8 cellular contexts compared by ENCODE assay signal in the genomic region with DNA sequence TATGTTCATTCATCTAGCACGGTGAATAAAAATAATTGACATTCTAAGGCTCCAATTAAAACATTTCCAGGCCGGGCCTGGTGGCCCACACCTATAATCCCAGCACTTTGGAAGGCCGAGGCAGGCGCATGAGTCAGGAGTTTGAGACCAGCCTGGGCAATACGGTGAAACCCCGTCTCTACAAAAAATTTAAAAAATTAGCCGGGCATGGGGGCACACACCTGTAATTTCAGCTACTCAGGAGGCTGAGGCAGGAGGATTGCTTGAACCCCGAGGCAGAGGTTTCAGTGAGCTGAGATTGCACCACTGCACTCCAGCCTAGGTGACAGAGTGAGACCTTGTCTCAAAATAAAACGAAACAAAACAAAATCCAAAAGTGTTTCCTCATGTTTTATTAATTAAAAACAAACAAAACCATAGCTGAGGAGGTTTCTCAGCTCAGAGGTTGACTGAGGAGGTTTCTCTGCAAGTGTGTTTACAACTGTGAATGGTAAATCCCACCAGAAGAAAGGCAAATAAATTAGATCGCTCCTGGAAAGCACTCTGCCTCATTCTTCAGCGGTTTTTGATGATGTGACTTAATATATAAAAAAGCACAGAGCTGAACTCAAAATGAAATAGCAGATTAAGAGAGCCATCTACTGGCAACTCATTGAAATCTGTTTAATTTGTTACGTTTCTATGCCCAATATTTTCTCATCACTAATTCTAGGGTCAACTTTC. TPM values are rescaled to one million over a fixed set of nuclear protein-coding genes. Genes with fewer than 3 reads are reported as not detected.
DNase-seq lines count a peak whose midpoint lies in the region; ATAC-seq and TF ChIP-seq lines count a peak whose summit lies in the region.

No MANE protein-coding gene starts in this region.

- no peaks in the 10 kb centered on the region for H3K27me3 ChIP-seq in stomach

- H3K27me3 Mint-ChIP-seq in stimulated activated naive CD8-positive, alpha-beta T cell treated with anti-CD3 and anti-CD28 coated beads, Interleukin-15, amount 100 ng/mL, for 72 hours: peaks cover 15% of the 10 kb centered on the region
- H3K27me3 Mint-ChIP-seq in WTC11 (ENCODE audit: low read depth): no peaks in the 10 kb centered on the region
- peaks cover 11% of the 10 kb centered on the region for H3K27me3 Mint-ChIP-seq in activated T-cell treated with anti-CD3 and anti-CD28 coated beads, Interleukin-2, amount 50 U/mL, for 24 hours

- ATAC-seq in stimulated activated naive CD8-positive, alpha-beta T cell treated with anti-CD3 and anti-CD28 coated beads, Interleukin-15, amount 100 ng/mL, for 72 hours: peak; percentile 40
- ATAC-seq in stimulated activated naive CD8-positive, alpha-beta T cell treated with anti-CD3 and anti-CD28 coated beads, Interleukin-15, Interleukin-2, amounts not matched to agents 100 U/mL and 50 U/mL, for 24 hours: no peak
- peak; percentile 28; the same call in 1 of the 2 replicates for ATAC-seq in WTC11
- peak; percentile 36 for ATAC-seq in left ventricle myocardium superior
- ATAC-seq in GM21723 (IDR thresholded peaks at IDR 0.05; ENCODE audit: unreplicated experiment): no peak

- H3K36me3 ChIP-seq in stomach: no peaks in the 10 kb centered on the region

- TF ChIP-seq EP300 in stomach (IDR thresholded peaks at IDR 0.05): no peak

- H3K9me3 Mint-ChIP-seq in stimulated activated naive CD8-positive, alpha-beta T cell treated with anti-CD3 and anti-CD28 coated beads, Interleukin-15, amount 100 ng/mL, for 72 hours: no peaks in the 10 kb centered on the region
- peaks cover 9% of the 10 kb centered on the region for H3K9me3 Mint-ChIP-seq in WTC11
- no peaks in the 10 kb centered on the region for H3K9me3 Mint-ChIP-seq in activated T-cell treated with anti-CD3 and anti-CD28 coated beads, Interleukin-2, amount 50 U/mL, for 24 hours

- no peak overlapping the region for H3K27ac ChIP-seq in stomach

- H3K4me1 Mint-ChIP-seq in stimulated activated naive CD8-positive, alpha-beta T cell treated with anti-CD3 and anti-CD28 coated beads, Interleukin-15, amount 100 ng/mL, for 72 hours: no peaks in the 10 kb centered on the region
- peaks cover 12% of the 10 kb centered on the region for H3K4me1 Mint-ChIP-seq in WTC11
- no peaks in the 10 kb centered on the region for H3K4me1 Mint-ChIP-seq in activated T-cell treated with anti-CD3 and anti-CD28 coated beads, Interleukin-2, amount 50 U/mL, for 24 hours (ENCODE audit: low read depth)

- H3K4me3 ChIP-seq in stomach: peak overlapping the region in 2 of 4 donors; percentile 7 to 14

- H3K27ac Mint-ChIP-seq in stimulated activated naive CD8-positive, alpha-beta T cell treated with anti-CD3 and anti-CD28 coated beads, Interleukin-15, amount 100 ng/mL, for 72 hours: no peak overlapping the region
- no peak overlapping the region for H3K27ac Mint-ChIP-seq in WTC11
- H3K27ac Mint-ChIP-seq in activated T-cell treated with anti-CD3 and anti-CD28 coated beads, Interleukin-2, amount 50 U/mL, for 24 hours: no peak overlapping the region

- intact Hi-C loops in left ventricle myocardium superior (cut with micrococcal nuclease) (loop anchor here (5.0 kb wide), 1 partner anchor 239 kb away; no protein-coding TSS in a partner anchor), stomach (cut with DNase I; ENCODE audit: low total_unique reads) (loop anchor here (10.0 kb wide), 1 partner anchor 211 kb away; no protein-coding TSS in a partner anchor)

- H3K4me3 Mint-ChIP-seq in stimulated activated naive CD8-positive, alpha-beta T cell treated with anti-CD3 and anti-CD28 coated beads, Interleukin-15, amount 100 ng/mL, for 72 hours: no peak overlapping the region
- H3K4me3 Mint-ChIP-seq in WTC11: no peak overlapping the region
- H3K4me3 Mint-ChIP-seq in activated T-cell treated with anti-CD3 and anti-CD28 coated beads, Interleukin-2, amount 50 U/mL, for 24 hours: no peak overlapping the region

- no peak for TF ChIP-seq POLR2A in stomach (IDR thresholded peaks at IDR 0.05)

- WGBS in stomach, 5 donors: 55 to 59% (median 58%) methylated on average over 12 of the region's 12 CpGs

- H3K4me1 ChIP-seq in stomach: peaks cover 0 to 21% (median 12%) of the 10 kb centered on the region in 4 donors

- H3K9me3 ChIP-seq in stomach: peaks cover 0 to 6% (median 0%) of the 10 kb centered on the region in 4 donors

- CTCF ChIA-PET in WTC11 (lab: Charles Lee): interaction anchor here (0.5 to 1.8 kb wide), 14 partner anchors 11 to 895 kb away, joined by 3 to 22 read pairs (median 4); no protein-coding TSS in a partner anchor

- TF ChIP-seq CTCF in WTC11 (IDR thresholded peaks at IDR 0.05) (no peak), stomach (IDR thresholded peaks at IDR 0.05) (peak in 5 of 7 experiments; percentile 24 to 55 (median 38))

- DNase-seq in stimulated activated naive CD8-positive, alpha-beta T cell treated with anti-CD3 and anti-CD28 coated beads, Interleukin-15, amount 100 ng/mL, for 72 hours: no peak
- DNase-seq in stimulated activated naive CD8-positive, alpha-beta T cell treated with anti-CD3 and anti-CD28 coated beads, Interleukin-15, Interleukin-2, amounts not matched to agents 100 U/mL and 50 U/mL, for 24 hours: no peak
- DNase-seq in NCI-H1694 treated with DMSO at 0.1 percent for 48 hours (lab: John Stamatoyannopoulos, UW) (peak; percentile 87), WTC11 (ENCODE audit: low spot score) (no peak), left ventricle myocardium superior (no peak), stomach (no peak)
- DNase-seq in activated T-cell treated with anti-CD3 and anti-CD28 coated beads, Interleukin-2, amount 50 U/mL, for 24 hours: no peak

- no peaks in the 10 kb centered on the region for H3K36me3 Mint-ChIP-seq in WTC11
- H3K36me3 Mint-ChIP-seq in activated T-cell treated with anti-CD3 and anti-CD28 coated beads, Interleukin-2, amount 50 U/mL, for 24 hours (ENCODE audit: low read depth): no peaks in the 10 kb centered on the region

- POLR2A ChIA-PET in WTC11 (lab: Charles Lee): no interaction called here

TF ChIP-seq in WTC11, 78 proteins besides CTCF, POLR2A, EP300 and RAD21:
- no peak for TF ChIP-seq RORB (CRISPR knock-in tag; IDR thresholded peaks at IDR 0.05)
- no peak for TF ChIP-seq NFYB (CRISPR knock-in tag; conservative IDR thresholded peaks at IDR 0.05; ENCODE audit: low read depth)
- TF ChIP-seq ZNF121 (CRISPR knock-in tag; IDR thresholded peaks at IDR 0.05): no peak
- TF ChIP-seq NFATC4 (CRISPR knock-in tag; IDR thresholded peaks at IDR 0.05): no peak
- no peak for TF ChIP-seq ZNF232 (CRISPR knock-in tag; IDR thresholded peaks at IDR 0.05)
- no peak for TF ChIP-seq HMGA2 (CRISPR knock-in tag; IDR thresholded peaks at IDR 0.05)
- TF ChIP-seq SOX15 (CRISPR knock-in tag; IDR thresholded peaks at IDR 0.05): no peak
- TF ChIP-seq, protein P1, sequence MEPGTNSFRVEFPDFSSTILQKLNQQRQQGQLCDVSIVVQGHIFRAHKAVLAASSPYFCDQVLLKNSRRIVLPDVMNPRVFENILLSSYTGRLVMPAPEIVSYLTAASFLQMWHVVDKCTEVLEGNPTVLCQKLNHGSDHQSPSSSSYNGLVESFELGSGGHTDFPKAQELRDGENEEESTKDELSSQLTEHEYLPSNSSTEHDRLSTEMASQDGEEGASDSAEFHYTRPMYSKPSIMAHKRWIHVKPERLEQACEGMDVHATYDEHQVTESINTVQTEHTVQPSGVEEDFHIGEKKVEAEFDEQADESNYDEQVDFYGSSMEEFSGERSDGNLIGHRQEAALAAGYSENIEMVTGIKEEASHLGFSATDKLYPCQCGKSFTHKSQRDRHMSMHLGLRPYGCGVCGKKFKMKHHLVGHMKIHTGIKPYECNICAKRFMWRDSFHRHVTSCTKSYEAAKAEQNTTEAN (CRISPR knock-in tag; IDR thresholded peaks at IDR 0.05): no peak
- TF ChIP-seq, protein P2, sequence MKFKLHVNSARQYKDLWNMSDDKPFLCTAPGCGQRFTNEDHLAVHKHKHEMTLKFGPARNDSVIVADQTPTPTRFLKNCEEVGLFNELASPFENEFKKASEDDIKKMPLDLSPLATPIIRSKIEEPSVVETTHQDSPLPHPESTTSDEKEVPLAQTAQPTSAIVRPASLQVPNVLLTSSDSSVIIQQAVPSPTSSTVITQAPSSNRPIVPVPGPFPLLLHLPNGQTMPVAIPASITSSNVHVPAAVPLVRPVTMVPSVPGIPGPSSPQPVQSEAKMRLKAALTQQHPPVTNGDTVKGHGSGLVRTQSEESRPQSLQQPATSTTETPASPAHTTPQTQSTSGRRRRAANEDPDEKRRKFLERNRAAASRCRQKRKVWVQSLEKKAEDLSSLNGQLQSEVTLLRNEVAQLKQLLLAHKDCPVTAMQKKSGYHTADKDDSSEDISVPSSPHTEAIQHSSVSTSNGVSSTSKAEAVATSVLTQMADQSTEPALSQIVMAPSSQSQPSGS (CRISPR knock-in tag; IDR thresholded peaks at IDR 0.05; ENCODE audit: borderline replicate concordance, low read depth): no peak
- no peak for TF ChIP-seq SMAD4 (CRISPR knock-in tag; IDR thresholded peaks at IDR 0.05)

RNA-seq across cellular contexts. Expression of a gene that starts 37.7 kb away (rescaled TPM):
- total RNA-seq in WTC11 (2021): 16.6 to 18.3 TPM (median 18.0 TPM) in 3 replicates
- 9.1 TPM for total RNA-seq in left ventricle myocardium superior
- 10 to 100 TPM in 2 of 5 donors, 1 to 10 TPM in 3; 2.3 to 42.4 (median 8.4) TPM for total RNA-seq in stomach
- polyA plus RNA-seq in stomach: 1 to 10 TPM; 4.1 to 7.7 (median 4.7) TPM

RNA-seq across cellular contexts. Expression of a gene that starts 58.1 kb away (rescaled TPM):
- total RNA-seq in WTC11 (2021) (34.2 to 34.7 TPM (median 34.7 TPM) in 3 replicates), left ventricle myocardium superior (9.4 TPM), stomach (100 to 1,000 TPM in 1 of 5 donors, 10 to 100 TPM in 4; 21.0 to 118 (median 74.2) TPM)
- 10 to 100 TPM in 1 of 3 donors, 1 to 10 TPM in 2; 4.7 to 15.9 (median 8.9) TPM for polyA plus RNA-seq in stomach

Comparison
In these comparisons a context has a peak if more than half of its experiments do, and no peak if none do; other contexts are left out.
1. ATAC-seq: peak in stimulated activated naive CD8-positive, alpha-beta T cell treated with anti-CD3 and anti-CD28 coated beads, Interleukin-15, amount 100 ng/mL, for 72 hours (single experiment), WTC11 (single experiment) and left ventricle myocardium superior (single experiment); none in stimulated activated naive CD8-positive, alpha-beta T cell treated with anti-CD3 and anti-CD28 coated beads, Interleukin-15, Interleukin-2, amounts not matched to agents 100 U/mL and 50 U/mL, for 24 hours (single experiment) and GM21723 (single experiment).